Comparison of ENCODE assay signal across 11 cellular contexts in the genomic region with DNA sequence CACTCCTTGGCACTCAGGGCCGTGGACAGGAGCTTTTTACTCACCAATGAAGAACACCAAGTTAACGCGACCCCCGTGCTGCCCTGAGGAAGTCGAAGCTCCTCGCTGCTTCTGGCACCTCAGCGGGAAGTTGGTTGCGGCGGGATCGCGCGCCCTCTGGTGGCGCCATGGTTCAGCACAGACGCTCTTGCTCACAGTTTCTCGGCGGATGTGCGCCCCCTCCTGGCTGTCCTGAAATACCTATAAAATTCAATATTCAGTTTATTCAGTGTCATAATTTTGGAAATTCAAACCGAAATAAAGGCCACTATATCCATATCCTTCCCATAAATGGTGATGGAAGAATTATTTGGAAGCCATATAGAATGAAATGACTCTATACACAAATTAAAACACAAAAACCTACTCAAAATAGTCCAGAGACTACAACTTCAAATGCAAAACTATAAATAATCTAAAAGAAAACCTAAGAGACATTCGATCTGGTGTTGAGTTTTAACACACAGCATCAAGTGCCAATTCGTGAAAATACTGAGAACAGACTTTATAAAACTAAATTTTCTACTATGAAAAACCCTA. TPM values are rescaled to one million over a fixed set of nuclear protein-coding genes. Genes with fewer than 3 reads are reported as not detected.
DNase-seq lines count a peak whose midpoint lies in the region; ATAC-seq, FAIRE-seq and TF ChIP-seq lines count a peak whose summit lies in the region.
"Not testable (repeated sequence)": the region's sequence is repeated elsewhere in the genome, so short reads cannot be mapped to it uniquely, and the experiment has no call there.
"Had no signal": no experiment of that assay in that cellular context is flagged by ENCODE, and none has a peak within 500 bp of the region (broad histone marks: within the 10 kb centered on the region; RNA-seq: fewer than 3 reads in every experiment).

No MANE protein-coding gene starts in this region.

- FAIRE-seq in bronchial epithelial cell (lab: Jason Lieb, UNC); pancreas (lab: Jason Lieb, UNC): not testable (repeated sequence)

- not testable (repeated sequence) for ATAC-seq in lower lobe of right lung, pancreas

- not testable (repeated sequence) for H3K27me3 ChIP-seq in bronchial epithelial cell (ENCODE audit: control insufficient read depth, insufficient read depth, low read length); lower lobe of right lung (ENCODE audit: low read depth); pancreas

- intact Hi-C loops in lower lobe of right lung (cut with DNase I); pancreas (cut with DNase I): not testable (repeated sequence)

- not testable (repeated sequence) for H3K36me3 ChIP-seq in bronchial epithelial cell (ENCODE audit: control insufficient read depth, insufficient read depth, low read length); lower lobe of right lung; pancreas

- H3K9me3 ChIP-seq in lower lobe of right lung, pancreas: not testable (repeated sequence)

- not testable (repeated sequence) for TF ChIP-seq POLR2A in NB4 (IDR thresholded peaks at IDR 0.05; ENCODE audit: extremely low read depth, insufficient read length)

- WGBS in pancreas, 2 donors: 1% methylated on average over 16 to 18 of the region's 20 CpGs

- not testable (repeated sequence) for H3K27ac ChIP-seq in lower lobe of right lung, pancreas

- not testable (repeated sequence) for H3K4me3 ChIP-seq in AG04449 (ENCODE audit: low read depth, low read length); NB4 (ENCODE audit: low read depth, low read length); bronchial epithelial cell (ENCODE audit: low read depth, low read length); fibroblast of the aortic adventitia (ENCODE audit: low read depth, low read length); lower lobe of right lung; pancreas

- POLR2A ChIA-PET in AG04449 (lab: Yijun Ruan, JAX): not testable (repeated sequence)

- TF ChIP-seq CTCF in AG04449 (IDR thresholded peaks at IDR 0.05; ENCODE audit: insufficient read depth, low read length, missing control alignments) (peak; percentile 13), GM12872 (IDR thresholded peaks at IDR 0.05; ENCODE audit: insufficient read depth, low read depth, low read length) (peak; percentile 44; the same call in 2 of the 3 replicates), bronchial epithelial cell (IDR thresholded peaks at IDR 0.05; ENCODE audit: insufficient read depth, low read length, severe bottlenecking) (peak; percentile 57), fibroblast of the aortic adventitia (IDR thresholded peaks at IDR 0.05; ENCODE audit: insufficient read depth, low read length) (peak; percentile 55), lower lobe of right lung (IDR thresholded peaks at IDR 0.05) (peak; percentile 29), pancreas (IDR thresholded peaks at IDR 0.05) (peak in 3 of 4 donors; percentile 53 to 64 (median 60))
- TF ChIP-seq CTCF in NB4 (IDR thresholded peaks at IDR 0.05; ENCODE audit: low read depth, low read length): not testable (repeated sequence)

- CTCF ChIA-PET in AG04449 (lab: Yijun Ruan, JAX): not testable (repeated sequence)

- H3K4me1 ChIP-seq in lower lobe of right lung, pancreas: not testable (repeated sequence)

- DNase-seq in AG04449 (ENCODE audit: low read depth, low spot score); bronchial epithelial cell (ENCODE audit: low read depth); lower lobe of right lung: not testable (repeated sequence)
- DNase-seq in NB4 (ENCODE audit: low read depth): peak; percentile 0
- DNase-seq in activated CD4-positive, alpha-beta T cell treated with anti-CD3 and anti-CD28 coated beads, Interleukin-2, amount 50 U/mL, for 4 hours: peak; percentile 57 to 58
- peak; percentile 30 for DNase-seq in fibroblast of the aortic adventitia (ENCODE audit: low read depth)
- DNase-seq in pancreas: peak in 3 of 6 donors; percentile 44 to 72 (median 68)

RNA-seq across cellular contexts. Expression of a gene that starts 18.9 kb away (rescaled TPM):
- total RNA-seq in bronchial epithelial cell: not detected in 2 replicates
- total RNA-seq in fibroblast of the aortic adventitia (ENCODE audit: low replicate concordance): not detected in 2 replicates
- not detected for total RNA-seq in lower lobe of right lung
- under 1 TPM in 3 of 6 donors, not detected in 3; 0.38 to 0.55 (median 0.50) TPM for total RNA-seq in pancreas
- polyA plus RNA-seq in pancreas: not detected
- total RNA-seq: activated T-cell treated with anti-CD3 and anti-CD28 coated beads, Interleukin-2, amount 50 U/mL, for 4 hours; adrenal gland; SJSA1 had no signal
- polyA plus RNA-seq: adrenal gland had no signal
